Comparison of ENCODE assay signal across 22 cellular contexts in genomic region chr10:33328253-33328652, GRCh38. TPM values are rescaled to one million over a fixed set of nuclear protein-coding genes. Genes with fewer than 3 reads are reported as not detected.
A peak's percentile ranks its signal among the peaks of the same experiment; 100 is the strongest.
DNase-seq lines count a peak whose midpoint lies in the region; ATAC-seq and TF ChIP-seq lines count a peak whose summit lies in the region.
"Had no signal": no experiment of that assay in that cellular context is flagged by ENCODE, and none has a peak within 500 bp of the region (broad histone marks: within the 10 kb centered on the region; RNA-seq: fewer than 3 reads in every experiment).

No MANE protein-coding gene starts in this region.

- CTCF ChIA-PET in PC-9 (lab: Charles Lee), result interaction anchor here (1.4 kb wide), 1 partner anchor 135 kb away, joined by 6 read pairs; no protein-coding TSS in a partner anchor

- H3K9me2 ChIP-seq in GM23248 (ENCODE audit: insufficient read depth) (no peaks in the 10 kb centered on the region), PC-9 (ENCODE audit: insufficient read depth) (no peaks in the 10 kb centered on the region)

- peak overlapping the region; percentile 9 for H3K4me2 ChIP-seq in GM23248 (ENCODE audit: unreplicated experiment)
- H3K4me2 ChIP-seq in PC-9, result peak overlapping the region; percentile 91
- H3K4me2 ChIP-seq: hepatocyte had no signal

- H3K27ac ChIP-seq in GM23248 (peak overlapping the region; percentile 35; the same call in 1 of the 2 replicates), PC-9 (no peak overlapping the region)
- H3K27ac ChIP-seq: foreskin keratinocyte, WERI-Rb-1 had no signal

- intact Hi-C loops in PC-9 (cut with micrococcal nuclease; ENCODE audit: unreplicated experiment), result no loop called here

- H2AFZ ChIP-seq in GM23248, result no peak overlapping the region
- H2AFZ ChIP-seq in PC-9, result no peak overlapping the region
- H2AFZ ChIP-seq: hepatocyte had no signal

- DNase-seq in GM23248, result no peak
- no peak for DNase-seq in PC-9
- DNase-seq in fibroblast of the aortic adventitia (ENCODE audit: low read depth), result no peak
- no peak for DNase-seq in skeletal muscle cell (ENCODE audit: low read depth)
- DNase-seq in NCI-H2081 treated with DMSO at 0.1 percent for 48 hours (lab: John Stamatoyannopoulos, UW), result no peak
- DNase-seq in COLO668 (lab: John Stamatoyannopoulos, UW; ENCODE audit: unreplicated experiment), result no peak
- DNase-seq: activated CD4-positive, alpha-beta T cell treated with anti-CD3 and anti-CD28 coated beads for 48 hours; activated naive CD8-positive, alpha-beta T cell treated with anti-CD3 and anti-CD28 coated beads, Interleukin-2, amount 50 U/mL, for 24 hours; activated T-cell treated with anti-CD3 and anti-CD28 coated beads, Interleukin-2, amount 50 U/mL, for 4 hours; CD4-positive, alpha-beta T cell; foreskin keratinocyte; GOT3; SHP77; stimulated activated CD4-positive, alpha-beta T cell treated with anti-CD3 and anti-CD28 coated beads, Interleukin-2, amount 100 ng/mL, for 24 hours; substantia nigra; T-helper 9 cell; upper lobe of left lung; WERI-Rb-1 had no signal

- in situ Hi-C loops in GM23248 (cut with MboI), result loop anchor here (25.0 kb wide), 1 partner anchor 959 kb away; no protein-coding TSS in a partner anchor

- H3K27me3 ChIP-seq in GM23248 (replicated peaks; ENCODE audit: insufficient read depth) (no peaks in the 10 kb centered on the region), PC-9 (ENCODE audit: insufficient read depth, low read depth) (no peaks in the 10 kb centered on the region)
- H3K27me3 ChIP-seq: foreskin keratinocyte, hepatocyte, upper lobe of left lung had no signal

- peak overlapping the region; percentile 39; the same call in 1 of the 2 replicates for H3K9ac ChIP-seq in GM23248

- ATAC-seq in GM19452 (IDR thresholded peaks at IDR 0.05; ENCODE audit: unreplicated experiment), result no peak
- ATAC-seq: activated naive CD8-positive, alpha-beta T cell treated with anti-CD3 and anti-CD28 coated beads, Interleukin-2, amount 50 U/mL, for 24 hours; activated T-cell treated with anti-CD3 and anti-CD28 coated beads, Interleukin-2, amount 50 U/mL, for 4 hours; foreskin keratinocyte; GM12878 had no signal

- H3K4me1 ChIP-seq in GM23248 (ENCODE audit: insufficient read depth) (peaks cover 54% of the 10 kb centered on the region), PC-9 (replicated peaks; ENCODE audit: insufficient read depth) (peaks cover 58% of the 10 kb centered on the region)

- H3K9me3 ChIP-seq in GM23248 (ENCODE audit: low read depth) (no peaks in the 10 kb centered on the region), PC-9 (ENCODE audit: insufficient read depth, low read depth) (no peaks in the 10 kb centered on the region)
- H3K9me3 ChIP-seq: upper lobe of left lung had no signal

- H3K79me2 ChIP-seq in GM23248 (ENCODE audit: insufficient read depth) (peaks cover 100% of the 10 kb centered on the region), PC-9 (ENCODE audit: low read depth) (peaks cover 86% of the 10 kb centered on the region)

- 97 to 99% methylated on average over 3 of the region's 3 CpGs for WGBS in GM23248 (ENCODE audit: low coverage in 1 of 2, low lambda C conversion rate in 2 of 2, missing lambda C conversion rate in 2 of 2), 2 experiments

- H3K36me3 ChIP-seq in GM23248 (ENCODE audit: low read depth), result peaks cover 65% of the 10 kb centered on the region
- H3K36me3 ChIP-seq in PC-9 (ENCODE audit: low read depth), result peaks cover 68% of the 10 kb centered on the region
- H3K36me3 ChIP-seq: WERI-Rb-1 had no signal

- H3K4me3 ChIP-seq in GM23248 (0 out of 2 replicates have a peak overlapping the region, but pooled peaks have one; percentile 21), PC-9 (no peak overlapping the region), fibroblast of the aortic adventitia (ENCODE audit: low read depth, low read length) (peak overlapping the region; percentile 6), skeletal muscle cell (ENCODE audit: low read depth, low read length) (peak overlapping the region; percentile 10)
- H3K4me3 ChIP-seq: GM12878, hepatocyte, upper lobe of left lung had no signal

- TF ChIP-seq CTCF in PC-9 (conservative IDR thresholded peaks at IDR 0.05) (no peak), fibroblast of the aortic adventitia (IDR thresholded peaks at IDR 0.05; ENCODE audit: insufficient read depth, low read length) (no peak)

- no TSS peak for BruUV-seq in PC-9 (replicated peaks; lab: Mats Ljungman, UMichigan)

- H4K20me1 ChIP-seq in GM23248 (ENCODE audit: insufficient read depth) (peaks cover 6% of the 10 kb centered on the region; the same call in 1 of the 2 replicates), PC-9 (ENCODE audit: insufficient read depth) (no peaks in the 10 kb centered on the region; the same call in 1 of the 2 replicates)

- POLR2A ChIA-PET in PC-9 (lab: Charles Lee; ENCODE audit: unreplicated experiment), result no interaction called here

- H3F3A ChIP-seq in GM23248 (ENCODE audit: insufficient read depth), result peaks cover 56% of the 10 kb centered on the region
- no peaks in the 10 kb centered on the region for H3F3A ChIP-seq in PC-9 (ENCODE audit: insufficient read depth, low read depth)

RNA-seq across cellular contexts. Expression of gene NRP1, which starts 6.2 kb away (rescaled TPM):
- 134 and 152 TPM in 2 replicates for total RNA-seq in GM23248 (2014; rRNA removed; shearing (Covaris generic))
- polyA plus RNA-seq in GM23248 (2016; fragmentation: Nextera tagmentation; extraction: Ambion mirVana), result 175 and 184 TPM in 2 replicates
- total RNA-seq in PC-9 (2021), result 21.7 and 30.5 TPM in 2 replicates
- total RNA-seq in fibroblast of the aortic adventitia (ENCODE audit: low replicate concordance), result 174 and 455 TPM in 2 replicates
- total RNA-seq: OCI-LY7 had no signal
